ENCODE assay signal across 1 cellular context in the genomic region with DNA sequence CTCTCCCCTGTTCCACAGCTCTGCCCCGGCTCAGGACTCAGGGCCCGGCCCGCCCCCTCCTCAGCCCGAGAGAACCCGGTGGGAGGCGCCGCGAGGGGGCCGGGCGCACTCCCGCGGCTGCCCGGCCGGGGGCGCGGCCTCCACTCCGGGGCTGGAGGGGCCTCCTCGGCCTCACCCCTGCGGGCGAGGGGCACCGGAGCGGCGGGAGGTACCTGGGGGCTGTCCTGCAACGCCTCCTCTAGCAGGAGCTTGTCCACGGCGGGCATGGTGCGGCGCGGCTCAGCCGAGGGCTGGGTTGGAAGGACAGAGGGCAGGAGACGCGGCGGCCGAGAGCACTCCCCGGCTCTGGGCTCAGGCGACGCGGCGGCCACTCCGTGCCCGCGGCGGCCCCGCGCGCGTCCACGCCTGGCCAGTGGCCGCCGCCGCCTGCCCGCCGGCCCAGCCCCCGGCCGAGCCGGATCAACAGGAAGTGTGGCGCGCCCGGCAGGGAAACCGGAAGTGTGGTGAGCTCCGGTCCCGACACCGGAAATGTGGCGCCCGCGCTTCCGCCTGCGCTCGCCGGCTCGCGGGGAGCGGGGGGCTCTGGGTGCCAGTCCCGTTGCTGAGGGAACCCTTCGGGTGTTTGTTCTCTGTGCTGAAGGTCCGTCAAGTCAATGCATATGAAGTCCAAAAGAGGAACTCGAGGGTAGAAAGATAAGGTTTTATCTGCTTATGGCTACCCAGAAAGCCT.
TF ChIP-seq lines count a peak whose summit lies in the region.

A gene with protein sequence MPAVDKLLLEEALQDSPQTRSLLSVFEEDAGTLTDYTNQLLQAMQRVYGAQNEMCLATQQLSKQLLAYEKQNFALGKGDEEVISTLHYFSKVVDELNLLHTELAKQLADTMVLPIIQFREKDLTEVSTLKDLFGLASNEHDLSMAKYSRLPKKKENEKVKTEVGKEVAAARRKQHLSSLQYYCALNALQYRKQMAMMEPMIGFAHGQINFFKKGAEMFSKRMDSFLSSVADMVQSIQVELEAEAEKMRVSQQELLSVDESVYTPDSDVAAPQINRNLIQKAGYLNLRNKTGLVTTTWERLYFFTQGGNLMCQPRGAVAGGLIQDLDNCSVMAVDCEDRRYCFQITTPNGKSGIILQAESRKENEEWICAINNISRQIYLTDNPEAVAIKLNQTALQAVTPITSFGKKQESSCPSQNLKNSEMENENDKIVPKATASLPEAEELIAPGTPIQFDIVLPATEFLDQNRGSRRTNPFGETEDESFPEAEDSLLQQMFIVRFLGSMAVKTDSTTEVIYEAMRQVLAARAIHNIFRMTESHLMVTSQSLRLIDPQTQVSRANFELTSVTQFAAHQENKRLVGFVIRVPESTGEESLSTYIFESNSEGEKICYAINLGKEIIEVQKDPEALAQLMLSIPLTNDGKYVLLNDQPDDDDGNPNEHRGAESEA (minus strand): TSS at position 428 of the 730 bp plus-strand sequence. CDS start 162 bp downstream, at position 266.

TF ChIP-seq in HepG2, 621 proteins besides CTCF, POLR2A, EP300 and RAD21 (continues in another document):
- no peak for TF ChIP-seq STAT6 (CRISPR knock-in tag; IDR thresholded peaks at IDR 0.05; ENCODE audit: borderline replicate concordance)
- 0 out of 2 replicates have a peak, but pooled peaks have one; percentile 62 for TF ChIP-seq E2F5 (CRISPR knock-in tag; conservative IDR thresholded peaks at IDR 0.05)
- TF ChIP-seq ZNF558 (CRISPR knock-in tag; IDR thresholded peaks at IDR 0.05; ENCODE audit: borderline replicate concordance): peak; percentile 66; the same call in 1 of the 2 replicates
- no peak for TF ChIP-seq EZH2 (conservative IDR thresholded peaks at IDR 0.05; ENCODE audit: low read depth, low read length)
- no peak for TF ChIP-seq TEAD3 (CRISPR knock-in tag; optimal IDR thresholded peaks at IDR 0.05; ENCODE audit: borderline replicate concordance)
- TF ChIP-seq DNMT3B (CRISPR knock-in tag; conservative IDR thresholded peaks at IDR 0.05): 0 out of 2 replicates have a peak, but pooled peaks have one; percentile 43
- TF ChIP-seq ELF1 (CRISPR knock-in tag; IDR thresholded peaks at IDR 0.05): peak; percentile 94
- TF ChIP-seq JUNB (CRISPR knock-in tag; IDR thresholded peaks at IDR 0.05; ENCODE audit: borderline replicate concordance): no peak
- TF ChIP-seq, protein P1, sequence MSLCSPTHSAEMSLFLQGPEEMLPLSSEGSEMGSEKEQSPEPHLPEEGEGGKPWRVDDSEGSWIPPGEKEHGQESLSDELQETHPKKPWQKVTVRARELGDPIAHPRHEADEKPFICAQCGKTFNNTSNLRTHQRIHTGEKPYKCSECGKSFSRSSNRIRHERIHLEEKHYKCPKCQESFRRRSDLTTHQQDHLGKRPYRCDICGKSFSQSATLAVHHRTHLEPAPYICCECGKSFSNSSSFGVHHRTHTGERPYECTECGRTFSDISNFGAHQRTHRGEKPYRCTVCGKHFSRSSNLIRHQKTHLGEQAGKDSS (CRISPR knock-in tag; IDR thresholded peaks at IDR 0.05; ENCODE audit: borderline replicate concordance, low read depth): peak; percentile 85; the same call in 1 of the 2 replicates
- TF ChIP-seq ZNF512B (CRISPR knock-in tag; IDR thresholded peaks at IDR 0.05; ENCODE audit: borderline replicate concordance): no peak
- peak; percentile 92 for TF ChIP-seq POLR2G (IDR thresholded peaks at IDR 0.05; ENCODE audit: low read depth, low read length)
- no peak for TF ChIP-seq GLI4 (CRISPR knock-in tag; IDR thresholded peaks at IDR 0.05; ENCODE audit: borderline replicate concordance)
- 0 out of 2 replicates have a peak, but pooled peaks have one; percentile 53 for TF ChIP-seq ZNF451 (CRISPR knock-in tag; IDR thresholded peaks at IDR 0.05)
- TF ChIP-seq, protein P2, sequence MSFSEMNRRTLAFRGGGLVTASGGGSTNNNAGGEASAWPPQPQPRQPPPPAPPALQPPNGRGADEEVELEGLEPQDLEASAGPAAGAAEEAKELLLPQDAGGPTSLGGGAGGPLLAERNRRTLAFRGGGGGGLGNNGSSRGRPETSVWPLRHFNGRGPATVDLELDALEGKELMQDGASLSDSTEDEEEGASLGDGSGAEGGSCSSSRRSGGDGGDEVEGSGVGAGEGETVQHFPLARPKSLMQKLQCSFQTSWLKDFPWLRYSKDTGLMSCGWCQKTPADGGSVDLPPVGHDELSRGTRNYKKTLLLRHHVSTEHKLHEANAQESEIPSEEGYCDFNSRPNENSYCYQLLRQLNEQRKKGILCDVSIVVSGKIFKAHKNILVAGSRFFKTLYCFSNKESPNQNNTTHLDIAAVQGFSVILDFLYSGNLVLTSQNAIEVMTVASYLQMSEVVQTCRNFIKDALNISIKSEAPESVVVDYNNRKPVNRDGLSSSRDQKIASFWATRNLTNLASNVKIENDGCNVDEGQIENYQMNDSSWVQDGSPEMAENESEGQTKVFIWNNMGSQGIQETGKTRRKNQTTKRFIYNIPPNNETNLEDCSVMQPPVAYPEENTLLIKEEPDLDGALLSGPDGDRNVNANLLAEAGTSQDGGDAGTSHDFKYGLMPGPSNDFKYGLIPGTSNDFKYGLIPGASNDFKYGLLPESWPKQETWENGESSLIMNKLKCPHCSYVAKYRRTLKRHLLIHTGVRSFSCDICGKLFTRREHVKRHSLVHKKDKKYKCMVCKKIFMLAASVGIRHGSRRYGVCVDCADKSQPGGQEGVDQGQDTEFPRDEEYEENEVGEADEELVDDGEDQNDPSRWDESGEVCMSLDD (CRISPR knock-in tag; IDR thresholded peaks at IDR 0.05; ENCODE audit: borderline replicate concordance): peak; percentile 7; the same call in 1 of the 2 replicates
- TF ChIP-seq SRY (CRISPR knock-in tag; IDR thresholded peaks at IDR 0.05): peak; percentile 91
- TF ChIP-seq HOMEZ (CRISPR knock-in tag; IDR thresholded peaks at IDR 0.05; ENCODE audit: low read depth): no peak
- no peak for TF ChIP-seq FOSL1 (CRISPR knock-in tag; IDR thresholded peaks at IDR 0.05; ENCODE audit: borderline replicate concordance)
- no peak; the same call in 1 of the 2 replicates for TF ChIP-seq GATA4 (IDR thresholded peaks at IDR 0.05; ENCODE audit: borderline replicate concordance, low read depth)
- TF ChIP-seq, protein P3, sequence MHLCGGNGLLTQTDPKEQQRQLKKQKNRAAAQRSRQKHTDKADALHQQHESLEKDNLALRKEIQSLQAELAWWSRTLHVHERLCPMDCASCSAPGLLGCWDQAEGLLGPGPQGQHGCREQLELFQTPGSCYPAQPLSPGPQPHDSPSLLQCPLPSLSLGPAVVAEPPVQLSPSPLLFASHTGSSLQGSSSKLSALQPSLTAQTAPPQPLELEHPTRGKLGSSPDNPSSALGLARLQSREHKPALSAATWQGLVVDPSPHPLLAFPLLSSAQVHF (CRISPR knock-in tag; IDR thresholded peaks at IDR 0.05): 0 out of 2 replicates have a peak, but pooled peaks have one; percentile 29
- no peak for TF ChIP-seq MTF1 (CRISPR knock-in tag; IDR thresholded peaks at IDR 0.05)
- peak; percentile 31; the same call in 1 of the 2 replicates for TF ChIP-seq ZNF670 (CRISPR knock-in tag; IDR thresholded peaks at IDR 0.05; ENCODE audit: borderline replicate concordance)
- peak; percentile 70; the same call in 1 of the 2 replicates for TF ChIP-seq AKAP8 (CRISPR knock-in tag; IDR thresholded peaks at IDR 0.05)
- TF ChIP-seq ATRX (CRISPR knock-in tag; IDR thresholded peaks at IDR 0.05; ENCODE audit: borderline replicate concordance): no peak
- TF ChIP-seq ZNF274 (CRISPR knock-in tag; IDR thresholded peaks at IDR 0.05): peak; percentile 74; the same call in 1 of the 2 replicates
- peak; percentile 35; the same call in 1 of the 2 replicates for TF ChIP-seq CSRNP1 (CRISPR knock-in tag; IDR thresholded peaks at IDR 0.05)
- TF ChIP-seq ZNF3 (CRISPR knock-in tag; IDR thresholded peaks at IDR 0.05): no peak
- TF ChIP-seq ZNF263 (CRISPR knock-in tag; IDR thresholded peaks at IDR 0.05): peak; percentile 62; the same call in 1 of the 2 replicates
- TF ChIP-seq, protein P4, sequence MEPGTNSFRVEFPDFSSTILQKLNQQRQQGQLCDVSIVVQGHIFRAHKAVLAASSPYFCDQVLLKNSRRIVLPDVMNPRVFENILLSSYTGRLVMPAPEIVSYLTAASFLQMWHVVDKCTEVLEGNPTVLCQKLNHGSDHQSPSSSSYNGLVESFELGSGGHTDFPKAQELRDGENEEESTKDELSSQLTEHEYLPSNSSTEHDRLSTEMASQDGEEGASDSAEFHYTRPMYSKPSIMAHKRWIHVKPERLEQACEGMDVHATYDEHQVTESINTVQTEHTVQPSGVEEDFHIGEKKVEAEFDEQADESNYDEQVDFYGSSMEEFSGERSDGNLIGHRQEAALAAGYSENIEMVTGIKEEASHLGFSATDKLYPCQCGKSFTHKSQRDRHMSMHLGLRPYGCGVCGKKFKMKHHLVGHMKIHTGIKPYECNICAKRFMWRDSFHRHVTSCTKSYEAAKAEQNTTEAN (CRISPR knock-in tag; conservative IDR thresholded peaks at IDR 0.05): 0 out of 2 replicates have a peak, but pooled peaks have one; percentile 27
